11 cellular contexts compared by ENCODE assay signal in the genomic region with DNA sequence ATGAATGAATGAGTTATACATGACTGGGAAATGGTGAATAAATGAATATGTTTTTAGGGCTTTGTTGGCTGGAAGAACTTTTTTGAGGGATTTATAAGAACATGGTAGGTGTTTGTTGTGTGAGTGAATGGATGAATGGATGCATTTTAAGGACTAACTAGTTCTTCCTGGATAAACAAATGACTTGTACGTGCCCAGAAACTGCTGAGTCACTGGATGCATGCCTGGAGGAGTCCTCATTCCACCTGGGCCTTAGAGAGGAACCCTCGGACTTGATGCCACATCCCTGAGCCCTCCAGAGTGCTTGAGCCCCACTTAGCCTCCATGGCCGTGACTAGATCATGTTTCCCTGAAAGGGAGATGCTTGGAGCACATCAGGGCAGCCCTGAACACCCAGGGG.
DNase-seq lines count a peak whose midpoint lies in the region; ATAC-seq and TF ChIP-seq lines count a peak whose summit lies in the region.
"Had no signal": no experiment of that assay in that cellular context is flagged by ENCODE, and none has a peak within 500 bp of the region (broad histone marks: within the 10 kb centered on the region; RNA-seq: fewer than 3 reads in every experiment).

No MANE protein-coding gene starts in this region.

- ATAC-seq in GM19452 (IDR thresholded peaks at IDR 0.05; ENCODE audit: unreplicated experiment) (no peak), Right ventricle myocardium superior (ENCODE audit: poor library complexity) (no peak)

- DNase-seq in EL (peak; percentile 52), NCI-H2227 (lab: John Stamatoyannopoulos, UW; ENCODE audit: unreplicated experiment) (peak; percentile 55), cardiac fibroblast (ENCODE audit: low read depth in 2 of 2) (peak; percentile 43 to 79), mucosa of gallbladder (ENCODE audit: low spot score) (peak; percentile 26), cortex of kidney (lab: John Stamatoyannopoulos, UW) (no peak), NCI-H1105 treated with DMSO at 0.1 percent for 48 hours (lab: John Stamatoyannopoulos, UW) (no peak), Right ventricle myocardium superior (no peak)
- DNase-seq: activated naive CD4-positive, alpha-beta T cell; left ventricle myocardium inferior; NCI-H1048 had no signal

- intact Hi-C loops in Right ventricle myocardium superior (cut with DNase I) = no loop called here

- no peak for TF ChIP-seq CTCF in cardiac fibroblast (IDR thresholded peaks at IDR 0.05; ENCODE audit: low read depth, low read length)

- no peak overlapping the region for H3K4me3 ChIP-seq in cardiac fibroblast (replicated peaks in 1 of 2; ENCODE audit: low read depth in 2 of 2, low read length in 2 of 2)
- H3K4me3 ChIP-seq: left ventricle myocardium inferior had no signal

Comparison
In these comparisons a context has a peak if more than half of its experiments do, and no peak if none do; other contexts are left out.
1. DNase-seq: peak in EL (single experiment), NCI-H2227 (single experiment), cardiac fibroblast (2 of 2) and mucosa of gallbladder (single experiment); none in cortex of kidney (single experiment), NCI-H1105 treated with DMSO at 0.1 percent for 48 hours (single experiment) and Right ventricle myocardium superior (single experiment).